ENCODE assay signal across 21 cellular contexts in genomic region chr10:16529853-16530252, GRCh38. TPM values are rescaled to one million over a fixed set of nuclear protein-coding genes. Genes with fewer than 3 reads are reported as not detected.
A peak's percentile ranks its signal among the peaks of the same experiment; 100 is the strongest.
DNase-seq lines count a peak whose midpoint lies in the region; ATAC-seq, FAIRE-seq and TF ChIP-seq lines count a peak whose summit lies in the region.
"Had no signal": no experiment of that assay in that cellular context is flagged by ENCODE, and none has a peak within 500 bp of the region (broad histone marks: within the 10 kb centered on the region; RNA-seq: fewer than 3 reads in every experiment).

No MANE protein-coding gene starts in this region.

- H3K27me3 Mint-ChIP-seq in natural killer cell (ENCODE audit: low read depth in 2 of 2), result peaks cover 26 to 63% of the 10 kb centered on the region in 2 donors
- peaks cover 36 to 47% of the 10 kb centered on the region in 2 donors for H3K27me3 Mint-ChIP-seq in natural killer cell treated with Interleukin-12 subunit alpha and Interleukin-12 subunit beta and Interleukin-15 and Interleukin-18, amount 100 ng/mL, for 72 hours

- no peak overlapping the region for H3K4me3 Mint-ChIP-seq in natural killer cell
- no peak overlapping the region for H3K4me3 Mint-ChIP-seq in natural killer cell treated with Interleukin-12 subunit alpha and Interleukin-12 subunit beta and Interleukin-15 and Interleukin-18, amount 100 ng/mL, for 72 hours
- H3K4me3 Mint-ChIP-seq: B cell; CD4-positive, alpha-beta T cell; CD8-positive, alpha-beta T cell had no signal

- H3K27ac Mint-ChIP-seq in natural killer cell, result no peak overlapping the region
- no peak overlapping the region for H3K27ac Mint-ChIP-seq in natural killer cell treated with Interleukin-12 subunit alpha and Interleukin-12 subunit beta and Interleukin-15 and Interleukin-18, amount 100 ng/mL, for 72 hours
- H3K27ac Mint-ChIP-seq: B cell; CD4-positive, alpha-beta T cell; CD8-positive, alpha-beta T cell had no signal

- intact Hi-C loops in natural killer cell (cut with micrococcal nuclease), result no loop called here

- H3K4me3 ChIP-seq in fibroblast of villous mesenchyme (ENCODE audit: low read depth, low read length), result no peak overlapping the region
- H3K4me3 ChIP-seq: A549; BLaER1 treated with 17β-estradiol and CSF1 and Interleukin-3, amounts not matched to agents 10 nM and 100 nM had no signal

- H3K9me3 Mint-ChIP-seq in natural killer cell, result no peaks in the 10 kb centered on the region
- H3K9me3 Mint-ChIP-seq in natural killer cell treated with Interleukin-12 subunit alpha and Interleukin-12 subunit beta and Interleukin-15 and Interleukin-18, amount 100 ng/mL, for 72 hours, result no peaks in the 10 kb centered on the region
- H3K9me3 Mint-ChIP-seq: CD4-positive, alpha-beta T cell; CD8-positive, alpha-beta T cell had no signal

- ATAC-seq in natural killer cell, result peak in 2 of 3 donors; percentile 29 to 80
- ATAC-seq in natural killer cell treated with Interleukin-12 subunit alpha and Interleukin-12 subunit beta and Interleukin-15 and Interleukin-18, amount 100 ng/mL, for 72 hours, result no peak
- ATAC-seq in HG02870 (IDR thresholded peaks at IDR 0.05; ENCODE audit: unreplicated experiment), result peak; percentile 47
- ATAC-seq: A549; CD8-positive, alpha-beta T cell had no signal

- no peak for TF ChIP-seq CTCF in natural killer cell (IDR thresholded peaks at IDR 0.05)
- no peak for TF ChIP-seq CTCF in fibroblast of villous mesenchyme (IDR thresholded peaks at IDR 0.05; ENCODE audit: insufficient read depth, low read depth, low read length)

- H3K4me1 Mint-ChIP-seq in natural killer cell, result peaks cover 5 to 7% of the 10 kb centered on the region in 2 donors
- H3K4me1 Mint-ChIP-seq in natural killer cell treated with Interleukin-12 subunit alpha and Interleukin-12 subunit beta and Interleukin-15 and Interleukin-18, amount 100 ng/mL, for 72 hours (ENCODE audit: low read depth in 2 of 2), result peaks cover 11 to 13% of the 10 kb centered on the region in 2 donors
- H3K4me1 Mint-ChIP-seq: B cell had no signal

- no peak for DNase-seq in natural killer cell
- DNase-seq in natural killer cell treated with Interleukin-12 subunit alpha and Interleukin-12 subunit beta and Interleukin-15 and Interleukin-18, amount 100 ng/mL, for 72 hours (ENCODE audit: low spot score), result no peak
- peak; percentile 14 for DNase-seq in fibroblast of villous mesenchyme (ENCODE audit: low read depth)
- no peak for DNase-seq in GM19239 (ENCODE audit: insufficient read length, low spot score)
- no peak for DNase-seq in activated naive CD4-positive, alpha-beta T cell treated with Interleukin-2 at 50 U/mL for 16 hours
- no peak for DNase-seq in amniotic stem cell (lab: John Stamatoyannopoulos, UW)
- DNase-seq: AML-193; Caco-2; Calu3; CD4-positive, alpha-beta T cell; CD8-positive, alpha-beta T cell; DMS79 treated with DMSO at 0.1 percent for 48 hours; GF-D8 had no signal

- FAIRE-seq in GM19239 (lab: Jason Lieb, UNC), result no peak
- FAIRE-seq: A549, D721Med, G401.6, GM12891 had no signal

- H3K36me3 Mint-ChIP-seq in natural killer cell, result no peaks in the 10 kb centered on the region
- peaks cover 9% of the 10 kb centered on the region for H3K36me3 Mint-ChIP-seq in natural killer cell treated with Interleukin-12 subunit alpha and Interleukin-12 subunit beta and Interleukin-15 and Interleukin-18, amount 100 ng/mL, for 72 hours
- H3K36me3 Mint-ChIP-seq: CD8-positive, alpha-beta T cell had no signal

RNA-seq across cellular contexts. Expression of gene C1QL3, which starts 8.2 kb away (rescaled TPM):
- total RNA-seq in natural killer cell (under 1 TPM in 1 of 3 donors, not detected in 2; 0.29 TPM), fibroblast of villous mesenchyme (not detected in 2 replicates)
- under 1 TPM in 1 of 2 donors, not detected in 1; 0.38 TPM for total RNA-seq in natural killer cell treated with Interleukin-12 subunit alpha and Interleukin-12 subunit beta and Interleukin-15 and Interleukin-18, amount 100 ng/mL, for 72 hours
- total RNA-seq: A172; B cell; Caco-2; Calu3; CD4-positive, alpha-beta T cell; CD8-positive, alpha-beta T cell had no signal

Comparison
In these comparisons a context has a peak if more than half of its experiments do, and no peak if none do; other contexts are left out.
1. ATAC-seq: peak in natural killer cell (2 of 3) and HG02870 (single experiment); none in natural killer cell treated with Interleukin-12 subunit alpha and Interleukin-12 subunit beta and Interleukin-15 and Interleukin-18, amount 100 ng/mL, for 72 hours (0 of 2).